Comparison of ENCODE assay signal across 1 cellular context in genomic region chr19:47257411-47258169, GRCh38.
TF ChIP-seq lines count a peak whose summit lies in the region.

No MANE protein-coding gene starts in this region.

TF ChIP-seq in K562, 482 proteins besides CTCF, POLR2A, EP300 and RAD21 (continues in another document):
- TF ChIP-seq NCOA1 (IDR thresholded peaks at IDR 0.05; ENCODE audit: low read depth): no peak
- TF ChIP-seq HNRNPLL (IDR thresholded peaks at IDR 0.05; ENCODE audit: low read depth, low read length, poor library complexity, severe bottlenecking): peak; percentile 9
- TF ChIP-seq ZNF511 (CRISPR knock-in tag; IDR thresholded peaks at IDR 0.05): peak; percentile 29; the same call in 1 of the 2 replicates
- no peak for TF ChIP-seq POLR2H (tag; IDR thresholded peaks at IDR 0.05; ENCODE audit: low read depth)
- no peak for TF ChIP-seq EZH2 (IDR thresholded peaks at IDR 0.05; ENCODE audit: borderline replicate concordance, low read depth, low read length)
- TF ChIP-seq MEIS2 (IDR thresholded peaks at IDR 0.05; ENCODE audit: partially characterized antibody): no peak
- TF ChIP-seq UBTF (IDR thresholded peaks at IDR 0.05; ENCODE audit: borderline replicate concordance in 1 of 2, low read depth in 2 of 2, low read length in 2 of 2): 0 out of 4 replicates have a peak, but pooled peaks of 1 of the 2 experiments have one; percentile 34
- no peak for TF ChIP-seq ZKSCAN1 (IDR thresholded peaks at IDR 0.05; ENCODE audit: low read depth, low read length)
- no peak for TF ChIP-seq HOXB6 (CRISPR knock-in tag; IDR thresholded peaks at IDR 0.05; ENCODE audit: borderline replicate concordance)
- no peak for TF ChIP-seq KAT2B (IDR thresholded peaks at IDR 0.05; ENCODE audit: low read depth, low read length)
- no peak for TF ChIP-seq ARNT (IDR thresholded peaks at IDR 0.05)
- TF ChIP-seq HDAC8 (tag; IDR thresholded peaks at IDR 0.05): no peak
- no peak for TF ChIP-seq POU5F1 (IDR thresholded peaks at IDR 0.05; ENCODE audit: borderline replicate concordance, low read depth, low read length, partially characterized antibody)
- no peak for TF ChIP-seq DIDO1 (tag; IDR thresholded peaks at IDR 0.05; ENCODE audit: low read depth)
- no peak for TF ChIP-seq FUS (optimal IDR thresholded peaks at IDR 0.05; ENCODE audit: low read depth, low read length)
- no peak for TF ChIP-seq HDGF (IDR thresholded peaks at IDR 0.05)
- TF ChIP-seq ATF1 (CRISPR knock-in tag; IDR thresholded peaks at IDR 0.05): no peak
- TF ChIP-seq ATF1 (tag; IDR thresholded peaks at IDR 0.05): 0 out of 2 replicates have a peak, but pooled peaks have one; percentile 9
- TF ChIP-seq ZBTB17 (CRISPR knock-in tag; IDR thresholded peaks at IDR 0.05): no peak
- no peak for TF ChIP-seq MXD1 (CRISPR knock-in tag; IDR thresholded peaks at IDR 0.05; ENCODE audit: borderline replicate concordance, poor library complexity, severe bottlenecking)
- TF ChIP-seq BRF2 (IDR thresholded peaks at IDR 0.05; ENCODE audit: borderline replicate concordance, insufficient read depth, insufficient read length): no peak
- no peak for TF ChIP-seq TCF7L2 (IDR thresholded peaks at IDR 0.05; ENCODE audit: low read depth, low read length)
- no peak for TF ChIP-seq MYNN (IDR thresholded peaks at IDR 0.05)
- no peak for TF ChIP-seq MYNN (CRISPR knock-in tag; IDR thresholded peaks at IDR 0.05)
- TF ChIP-seq ELF4 (CRISPR knock-in tag; IDR thresholded peaks at IDR 0.05): no peak
- TF ChIP-seq E4F1 (CRISPR knock-in tag; IDR thresholded peaks at IDR 0.05; ENCODE audit: borderline replicate concordance): no peak
- TF ChIP-seq ZNF124 (CRISPR knock-in tag; IDR thresholded peaks at IDR 0.05): no peak
- no peak for TF ChIP-seq EGR1 (conservative IDR thresholded peaks at IDR 0.05)
- no peak for TF ChIP-seq NFE2L1 (tag; IDR thresholded peaks at IDR 0.05; ENCODE audit: borderline replicate concordance, low read depth)
- TF ChIP-seq ZNF785 (CRISPR knock-in tag; IDR thresholded peaks at IDR 0.05): no peak
- no peak for TF ChIP-seq ZNF224 (CRISPR knock-in tag; IDR thresholded peaks at IDR 0.05)
- no peak for TF ChIP-seq ZNF184 (CRISPR knock-in tag; IDR thresholded peaks at IDR 0.05)
- TF ChIP-seq ATF7 (IDR thresholded peaks at IDR 0.05): no peak
- no peak for TF ChIP-seq MTF1 (CRISPR knock-in tag; IDR thresholded peaks at IDR 0.05; ENCODE audit: borderline replicate concordance)
- TF ChIP-seq POLR2B (IDR thresholded peaks at IDR 0.05; ENCODE audit: low read depth, partially characterized antibody): no peak
- TF ChIP-seq CXXC5 (CRISPR knock-in tag; IDR thresholded peaks at IDR 0.05): peak; percentile 24; the same call in 1 of the 2 replicates
- no peak for TF ChIP-seq ZNF174 (CRISPR knock-in tag; IDR thresholded peaks at IDR 0.05)
- no peak for TF ChIP-seq GTF2B (IDR thresholded peaks at IDR 0.05; ENCODE audit: extremely low read depth, insufficient read length)
- no peak for TF ChIP-seq NFYB (IDR thresholded peaks at IDR 0.05; ENCODE audit: extremely low read depth, insufficient read length)
- no peak for TF ChIP-seq IRF1 (CRISPR knock-in tag; IDR thresholded peaks at IDR 0.05; ENCODE audit: borderline replicate concordance)
- TF ChIP-seq EP400 (IDR thresholded peaks at IDR 0.05): peak; percentile 63
- TF ChIP-seq GABPA (tag; conservative IDR thresholded peaks at IDR 0.05; ENCODE audit: low read depth): no peak
- TF ChIP-seq KDM4B (IDR thresholded peaks at IDR 0.05; ENCODE audit: borderline replicate concordance in 2 of 2, low read depth in 1 of 2): no peak
- no peak for TF ChIP-seq C11orf30 (IDR thresholded peaks at IDR 0.05; ENCODE audit: low read depth)
- TF ChIP-seq CREB5 (CRISPR knock-in tag; IDR thresholded peaks at IDR 0.05): no peak
- TF ChIP-seq NR3C1 (CRISPR knock-in tag; IDR thresholded peaks at IDR 0.05): 0 out of 2 replicates have a peak, but pooled peaks have one; percentile 28
- TF ChIP-seq FOXJ3 (CRISPR knock-in tag; IDR thresholded peaks at IDR 0.05): no peak
- TF ChIP-seq TRIM25 (IDR thresholded peaks at IDR 0.05; ENCODE audit: borderline replicate concordance): 0 out of 2 replicates have a peak, but pooled peaks have one; percentile 8
- TF ChIP-seq ZNF589 (CRISPR knock-in tag; IDR thresholded peaks at IDR 0.05; ENCODE audit: low read depth): no peak
- TF ChIP-seq ARID1B (IDR thresholded peaks at IDR 0.05): 0 out of 2 replicates have a peak, but pooled peaks have one; percentile 16
- TF ChIP-seq BCLAF1 (IDR thresholded peaks at IDR 0.05; ENCODE audit: borderline replicate concordance in 1 of 2, control insufficient read depth in 1 of 2, low read depth in 2 of 2, low read length in 1 of 2): no peak
- TF ChIP-seq GTF2F1 (IDR thresholded peaks at IDR 0.05; ENCODE audit: low read depth, low read length): no peak
- TF ChIP-seq ZNF280B (CRISPR knock-in tag; IDR thresholded peaks at IDR 0.05): no peak
- TF ChIP-seq RNF2 (IDR thresholded peaks at IDR 0.05): no peak
- TF ChIP-seq PML (IDR thresholded peaks at IDR 0.05; ENCODE audit: low read length): peak; percentile 29; the same call in 1 of the 2 replicates
- TF ChIP-seq NR2C1 (IDR thresholded peaks at IDR 0.05): no peak
- no peak for TF ChIP-seq NR2C1 (tag; IDR thresholded peaks at IDR 0.05)
- no peak for TF ChIP-seq TARDBP (IDR thresholded peaks at IDR 0.05)
